In genomic region chr3:54536450-54536849, GRCh38 we compare ENCODE assay signal across 16 cellular contexts.
DNase-seq lines count a peak whose midpoint lies in the region; ATAC-seq and TF ChIP-seq lines count a peak whose summit lies in the region.
"Had no signal": no experiment of that assay in that cellular context is flagged by ENCODE, and none has a peak within 500 bp of the region (broad histone marks: within the 10 kb centered on the region; RNA-seq: fewer than 3 reads in every experiment).

No MANE protein-coding gene starts in this region.

- TF ChIP-seq POLR2A in gastrocnemius medialis (IDR thresholded peaks at IDR 0.05), result no peak
- no peak for TF ChIP-seq POLR2A in suprapubic skin (IDR thresholded peaks at IDR 0.05)

- no peak for TF ChIP-seq CTCF in right atrium auricular region (IDR thresholded peaks at IDR 0.05)
- no peak for TF ChIP-seq CTCF in gastrocnemius medialis (IDR thresholded peaks at IDR 0.05 in 4 of 5, conservative IDR thresholded peaks at IDR 0.05 in 1 of 5)
- no peak for TF ChIP-seq CTCF in suprapubic skin (IDR thresholded peaks at IDR 0.05)

- no peak overlapping the region for H3K27ac ChIP-seq in right atrium auricular region
- peak overlapping the region in 2 of 4 donors; percentile 41 to 71 for H3K27ac ChIP-seq in gastrocnemius medialis
- H3K27ac ChIP-seq in suprapubic skin, result no peak overlapping the region
- H3K27ac ChIP-seq: 22Rv1, A549, BLaER1, GM23248 had no signal

- H3K4me3 ChIP-seq in right atrium auricular region, result no peak overlapping the region
- H3K4me3 ChIP-seq in gastrocnemius medialis, result no peak overlapping the region
- H3K4me3 ChIP-seq in suprapubic skin, result no peak overlapping the region
- H3K4me3 ChIP-seq: A549, BLaER1, GM12878, GM23248, HAP-1 had no signal

- ATAC-seq in Right ventricle myocardium inferior, result no peak
- peak; percentile 26 to 27 for ATAC-seq in gastrocnemius medialis
- ATAC-seq: A549, GM12878, HepG2 had no signal

- intact Hi-C loops in Right ventricle myocardium inferior (cut with DNase I) (no loop called here), gastrocnemius medialis (cut with DNase I; ENCODE audit: low total_unique reads) (no loop called here)

- in situ Hi-C loops in gastrocnemius medialis (cut with MboI; ENCODE audit: low sequenced_read_pairs in 4 of 4), result no loop called here

- 60% methylated on average over 2 of the region's 2 CpGs for WGBS in suprapubic skin

- H3K27me3 ChIP-seq in right atrium auricular region (no peaks in the 10 kb centered on the region), gastrocnemius medialis (no peaks in the 10 kb centered on the region), suprapubic skin (no peaks in the 10 kb centered on the region)
- H3K27me3 ChIP-seq: BLaER1 had no signal

- no peaks in the 10 kb centered on the region for H3K9me3 ChIP-seq in right atrium auricular region
- no peaks in the 10 kb centered on the region for H3K9me3 ChIP-seq in gastrocnemius medialis
- H3K9me3 ChIP-seq in suprapubic skin, result no peaks in the 10 kb centered on the region
- H3K9me3 ChIP-seq: A549, BLaER1, HAP-1 had no signal

- DNase-seq in Right ventricle myocardium inferior (ENCODE audit: missing footprints) (peak; percentile 22), right atrium auricular region (ENCODE audit: low spot score) (no peak), globus pallidus (ENCODE audit: low spot score) (peak; percentile 7), gastrocnemius medialis (no peak), LoVo (ENCODE audit: low spot score) (no peak), DMS 273 (lab: John Stamatoyannopoulos, UW; ENCODE audit: unreplicated experiment) (no peak), suprapubic skin (ENCODE audit: low spot score in 2 of 2) (no peak)
- DNase-seq: CD4-positive, alpha-beta memory T cell; DMS79 treated with DMSO at 0.1 percent for 48 hours; GM23248 had no signal

- TF ChIP-seq EP300 in suprapubic skin (IDR thresholded peaks at IDR 0.05), result no peak

- H3K4me1 ChIP-seq in right atrium auricular region, result no peaks in the 10 kb centered on the region
- H3K4me1 ChIP-seq in gastrocnemius medialis, result peaks cover 13 to 26% of the 10 kb centered on the region in 2 donors
- no peaks in the 10 kb centered on the region for H3K4me1 ChIP-seq in suprapubic skin
- H3K4me1 ChIP-seq: A549, HAP-1 had no signal

- H3K36me3 ChIP-seq in right atrium auricular region (no peaks in the 10 kb centered on the region), gastrocnemius medialis (no peaks in the 10 kb centered on the region), suprapubic skin (no peaks in the 10 kb centered on the region)
- H3K36me3 ChIP-seq: BLaER1, HAP-1 had no signal

Comparison
In these comparisons a context has a peak if more than half of its experiments do, and no peak if none do; other contexts are left out.
1. DNase-seq: peak in Right ventricle myocardium inferior (single experiment) and globus pallidus (single experiment); none in right atrium auricular region (single experiment), gastrocnemius medialis (0 of 2), LoVo (single experiment), DMS 273 (single experiment) and suprapubic skin (0 of 2).